14 cellular contexts compared by ENCODE assay signal in genomic region chr18:12409466-12409865, GRCh38. TPM values are rescaled to one million over a fixed set of nuclear protein-coding genes. Genes with fewer than 3 reads are reported as not detected.
DNase-seq lines count a peak whose midpoint lies in the region; ATAC-seq, FAIRE-seq and TF ChIP-seq lines count a peak whose summit lies in the region.
"Had no signal": no experiment of that assay in that cellular context is flagged by ENCODE, and none has a peak within 500 bp of the region (broad histone marks: within the 10 kb centered on the region; RNA-seq: fewer than 3 reads in every experiment).

No MANE protein-coding gene starts in this region.

- H3K4me1 ChIP-seq in DOHH2 (ENCODE audit: control insufficient read depth, low read length), result peaks cover 46% of the 10 kb centered on the region
- peaks cover 12% of the 10 kb centered on the region for H3K4me1 ChIP-seq in Karpas-422 (ENCODE audit: low read length)
- H3K4me1 ChIP-seq in K562 (replicated peaks in 1 of 2; ENCODE audit: control insufficient read depth in 2 of 2, insufficient read depth in 2 of 2, low read length in 2 of 2), result peaks cover 28 to 40% of the 10 kb centered on the region in 2 experiments; a peak in 4 of 5 replicates
- H3K4me1 ChIP-seq in osteoblast (ENCODE audit: insufficient read depth, low read length), result peaks cover 10% of the 10 kb centered on the region
- H3K4me1 ChIP-seq: prostate gland had no signal

- POLR2A ChIA-PET in K562 (lab: Yijun Ruan, JAX), result interaction anchor here (1.0 kb wide), 1 partner anchor 284 kb away, joined by 3 read pairs; no protein-coding TSS in a partner anchor

- no TSS peak for BruUV-seq in K562 (replicated peaks; lab: Mats Ljungman, UMichigan)

- no peak for TF ChIP-seq POLR2A in K562 (conservative IDR thresholded peaks at IDR 0.05)

- no peak for TF ChIP-seq RAD21 in K562 (CRISPR knock-in tag; conservative IDR thresholded peaks at IDR 0.05 in 1 of 2, IDR thresholded peaks at IDR 0.05 in 1 of 2)

- H3F3A ChIP-seq in DOHH2 (ENCODE audit: control insufficient read depth, insufficient read depth), result 0 out of 2 replicates have a peak, but pooled peaks cover 3% of the 10 kb centered on the region

- no peaks in the 10 kb centered on the region for H3K9me2 ChIP-seq in DOHH2 (replicated peaks; ENCODE audit: control insufficient read depth, low read length)
- H3K9me2 ChIP-seq in Karpas-422 (replicated peaks; ENCODE audit: insufficient read depth, low read length), result no peaks in the 10 kb centered on the region

- intact Hi-C loops in K562 (cut with micrococcal nuclease), result no loop called here

- DNase-seq in Karpas-422, result no peak
- DNase-seq in K562 (ENCODE audit: extremely low read depth in 1 of 4, low spot score in 3 of 4), result peak in 1 of 4 experiments; percentile 4
- DNase-seq in osteoblast (ENCODE audit: insufficient read length, low spot score, missing footprints), result peak; percentile 87
- DNase-seq in SIG-M5 (lab: John Stamatoyannopoulos, UW), result no peak
- DNase-seq in amniotic stem cell (lab: John Stamatoyannopoulos, UW), result no peak
- DNase-seq: activated CD8-positive, alpha-beta T cell treated with anti-CD3 and anti-CD28 coated beads for 36 hours; CD8-positive, alpha-beta memory T cell; esophagus squamous epithelium; stimulated activated CD4-positive, alpha-beta T cell treated with anti-CD3 and anti-CD28 coated beads, Interleukin-4, amount 100 ng/mL, for 4 hours; stimulated activated naive CD4-positive, alpha-beta T cell had no signal

- H3K9me3 ChIP-seq in DOHH2 (ENCODE audit: control insufficient read depth, insufficient read depth, low read length) (no peaks in the 10 kb centered on the region), Karpas-422 (ENCODE audit: low read length) (no peaks in the 10 kb centered on the region), K562 (replicated peaks; ENCODE audit: control insufficient read depth, insufficient read depth, low read depth, low read length) (no peaks in the 10 kb centered on the region), osteoblast (ENCODE audit: low read depth, low read length) (no peaks in the 10 kb centered on the region)
- H3K9me3 ChIP-seq: esophagus squamous epithelium, prostate gland had no signal

- ATAC-seq in K562 (no peak), GM21619 (IDR thresholded peaks at IDR 0.05; ENCODE audit: unreplicated experiment) (no peak)
- ATAC-seq: activated CD8-positive, alpha-beta T cell treated with anti-CD3 and anti-CD28 coated beads for 36 hours had no signal

- H3K9ac ChIP-seq in Karpas-422 (ENCODE audit: low read length) (0 out of 2 replicates have a peak overlapping the region, but pooled peaks have one; percentile 21), K562 (ENCODE audit: insufficient read depth in 1 of 2, low read depth in 2 of 2, low read length in 2 of 2) (no peak overlapping the region)

- FAIRE-seq in K562 (lab: Jason Lieb, UNC), result peak; percentile 29

- H3K79me2 ChIP-seq in DOHH2 (ENCODE audit: control insufficient read depth, low read length) (peaks cover 68% of the 10 kb centered on the region), Karpas-422 (ENCODE audit: low read length) (peaks cover 37% of the 10 kb centered on the region), K562 (ENCODE audit: control insufficient read depth, insufficient read depth, low read length) (peaks cover 17% of the 10 kb centered on the region), osteoblast (ENCODE audit: insufficient read depth, low read length) (peaks cover 46% of the 10 kb centered on the region)

- no peak overlapping the region for H2AFZ ChIP-seq in Karpas-422 (ENCODE audit: low read length)
- no peak overlapping the region for H2AFZ ChIP-seq in K562 (ENCODE audit: low read depth, low read length)
- no peak overlapping the region for H2AFZ ChIP-seq in osteoblast (ENCODE audit: low read length)

- H3K36me3 ChIP-seq in DOHH2 (ENCODE audit: control insufficient read depth, low read length), result peaks cover 34% of the 10 kb centered on the region
- H3K36me3 ChIP-seq in Karpas-422 (ENCODE audit: insufficient read depth, low read length), result no peaks in the 10 kb centered on the region
- H3K36me3 ChIP-seq in K562 (ENCODE audit: control insufficient read depth, insufficient read depth, low read length), result no peaks in the 10 kb centered on the region
- no peaks in the 10 kb centered on the region for H3K36me3 ChIP-seq in osteoblast (ENCODE audit: insufficient read depth, low read length)
- H3K36me3 ChIP-seq: esophagus squamous epithelium, prostate gland had no signal

- CTCF ChIA-PET in K562 (lab: Yijun Ruan, JAX; ENCODE audit: low intra/inter-chr PET ratio), result no interaction called here

- no peaks in the 10 kb centered on the region for H3K9me1 ChIP-seq in K562 (ENCODE audit: control insufficient read depth, insufficient read depth, low read length)

- H4K20me1 ChIP-seq in DOHH2 (ENCODE audit: control insufficient read depth, insufficient read depth, low read depth, low read length), result peaks cover 4% of the 10 kb centered on the region; the same call in 1 of the 2 replicates
- H4K20me1 ChIP-seq in Karpas-422 (ENCODE audit: insufficient read depth, low read depth, low read length), result no peaks in the 10 kb centered on the region
- H4K20me1 ChIP-seq in K562 (replicated peaks; ENCODE audit: control insufficient read depth, insufficient read depth, low read length), result no peaks in the 10 kb centered on the region
- H4K20me1 ChIP-seq in osteoblast (ENCODE audit: insufficient read depth, low read length), result peaks cover 7% of the 10 kb centered on the region

- H3K27ac ChIP-seq in DOHH2 (ENCODE audit: low read depth, low read length) (peak overlapping the region; percentile 49; the same call in 1 of the 2 replicates), Karpas-422 (ENCODE audit: low read length) (no peak overlapping the region), K562 (ENCODE audit: extremely low read depth, low read depth, low read length) (no peak overlapping the region), osteoblast (ENCODE audit: low read depth, low read length) (peak overlapping the region; percentile 15)
- H3K27ac ChIP-seq: coronary artery, esophagus squamous epithelium, prostate gland had no signal

- 59% methylated on average over 3 of the region's 3 CpGs for WGBS in K562 (ENCODE audit: insufficient coverage, low coverage, missing lambda C conversion rate)

- in situ Hi-C loops in K562 (cut with MboI), result no loop called here

- peak overlapping the region; percentile 84 for H3K4me3 ChIP-seq in DOHH2 (ENCODE audit: low read length)
- H3K4me3 ChIP-seq in Karpas-422 (ENCODE audit: low read length), result no peak overlapping the region
- H3K4me3 ChIP-seq in K562, result no peak overlapping the region
- no peak overlapping the region for H3K4me3 ChIP-seq in osteoblast (ENCODE audit: insufficient read depth, low read length)
- H3K4me3 ChIP-seq: prostate gland had no signal

- H3K4me2 ChIP-seq in DOHH2 (ENCODE audit: low read length), result peak overlapping the region; percentile 92
- peak overlapping the region; percentile 72 for H3K4me2 ChIP-seq in Karpas-422 (ENCODE audit: low read depth, low read length, poor library complexity, severe bottlenecking)
- no peak overlapping the region for H3K4me2 ChIP-seq in K562 (ENCODE audit: insufficient read depth, low read length)
- peak overlapping the region; percentile 98 for H3K4me2 ChIP-seq in osteoblast (ENCODE audit: insufficient read depth, low read length)

- TF ChIP-seq EP300 in K562 (IDR thresholded peaks at IDR 0.05; ENCODE audit: low read length), result no peak

- no peak for TF ChIP-seq CTCF in DOHH2 (IDR thresholded peaks at IDR 0.05; ENCODE audit: low read depth, low read length, poor library complexity, severe bottlenecking)
- TF ChIP-seq CTCF in K562 (IDR thresholded peaks at IDR 0.05 in 2 of 3, conservative IDR thresholded peaks at IDR 0.05 in 1 of 3; ENCODE audit: insufficient read depth in 2 of 3, low read depth in 1 of 3, low read length in 3 of 3), result no peak
- TF ChIP-seq CTCF in osteoblast (IDR thresholded peaks at IDR 0.05; ENCODE audit: extremely low read depth, low read depth, low read length), result no peak

- H3K27me3 ChIP-seq in DOHH2 (ENCODE audit: control insufficient read depth, low read length) (peaks cover 24% of the 10 kb centered on the region), Karpas-422 (ENCODE audit: low read length) (no peaks in the 10 kb centered on the region), K562 (ENCODE audit: control insufficient read depth in 2 of 2, insufficient read depth in 2 of 2, low read length in 2 of 2) (peaks cover 3 to 4% of the 10 kb centered on the region in 2 experiments; a peak in 2 of 5 replicates), osteoblast (ENCODE audit: insufficient read depth, low read length) (no peaks in the 10 kb centered on the region)

RNA-seq across cellular contexts. Expression of gene PRELID3A, which starts 1.7 kb away (rescaled TPM):
- 2.3 and 5.6 TPM in 2 replicates for total RNA-seq in Karpas-422 (2014; rRNA removed; shearing (Covaris generic); ENCODE audit: low replicate concordance)
- 32.0 and 35.2 TPM in 2 replicates for total RNA-seq in K562 (2011; cell fraction: chromatin; rRNA removed; ENCODE audit: low replicate concordance)
- 13.5 and 15.5 TPM in 2 replicates for total RNA-seq in K562 (2011; cell fraction: nucleolus; rRNA removed)
- total RNA-seq in K562 (2011; cell fraction: nucleoplasm; rRNA removed), result 12.5 and 14.7 TPM in 2 replicates
- 5.3 and 5.4 TPM in 2 replicates for total RNA-seq in K562 (2014; rRNA removed)
- 5.4 and 5.8 TPM in 2 replicates for total RNA-seq in K562 (2014; rRNA removed; fragmentation: Illumina TruSeq; extraction: Trizol)
- 5.4 and 6.6 TPM in 2 replicates for total RNA-seq in K562 (2015; rRNA removed; fragmentation: Illumina TruSeq; extraction: Trizol)
- 4.8 and 7.3 TPM in 2 replicates for total RNA-seq in K562 (2021)
- polyA plus RNA-seq in K562 (2011; rRNA removed), result 5.7 and 6.2 TPM in 2 replicates
- 3.5 and 4.1 TPM in 2 replicates for polyA plus RNA-seq in K562 (2011; cell fraction: cytosol; rRNA removed)
- 14.6 and 16.9 TPM in 2 replicates for polyA plus RNA-seq in K562 (2011; cell fraction: nucleus; rRNA removed)
- polyA plus RNA-seq in K562 (2012), result 5.3 and 5.4 TPM in 2 replicates
- polyA plus RNA-seq in K562 (2014; fragmentation: Illumina TruSeq; extraction: Trizol), result 5.1 and 5.4 TPM in 2 replicates
- polyA plus RNA-seq in K562 (2014; fragmentation: Nextera tagmentation; extraction: Ambion mirVana), result under 1 TPM; 0.14 to 0.32 TPM
- polyA plus RNA-seq in K562 (2014; rRNA removed), result 7.8 and 14.3 TPM in 2 replicates
- 2.5 and 3.4 TPM in 2 replicates for polyA minus RNA-seq in K562 (2011; rRNA and poly(A)+ RNA removed)
- polyA minus RNA-seq in K562 (2011; cell fraction: cytosol; rRNA and poly(A)+ RNA removed), result 1.8 and 2.6 TPM in 2 replicates
- 3.0 and 5.0 TPM in 2 replicates for polyA minus RNA-seq in K562 (2011; cell fraction: nucleus; rRNA and poly(A)+ RNA removed)
- total RNA-seq in osteoblast, result 4.4 and 5.8 TPM in 2 replicates
- polyA plus RNA-seq: CD8-positive, alpha-beta memory T cell had no signal

RNA-seq across cellular contexts. Expression of gene AFG3L2, which starts 32.4 kb away (rescaled TPM):
- 34.2 and 48.8 TPM in 2 replicates for total RNA-seq in Karpas-422 (2014; rRNA removed; shearing (Covaris generic); ENCODE audit: low replicate concordance)
- total RNA-seq in K562 (2011; cell fraction: chromatin; rRNA removed; ENCODE audit: low replicate concordance), result 77.0 and 155 TPM in 2 replicates
- total RNA-seq in K562 (2011; cell fraction: nucleolus; rRNA removed), result 51.5 and 52.8 TPM in 2 replicates
- 70.2 and 77.7 TPM in 2 replicates for total RNA-seq in K562 (2011; cell fraction: nucleoplasm; rRNA removed)
- total RNA-seq in K562 (2014; rRNA removed), result 87.1 and 99.4 TPM in 2 replicates
- total RNA-seq in K562 (2014; rRNA removed; fragmentation: Illumina TruSeq; extraction: Trizol), result 109 and 115 TPM in 2 replicates
- total RNA-seq in K562 (2015; rRNA removed; fragmentation: Illumina TruSeq; extraction: Trizol), result 94.4 and 97.2 TPM in 2 replicates
- 86.4 and 96.5 TPM in 2 replicates for total RNA-seq in K562 (2021)
- polyA plus RNA-seq in K562 (2011; rRNA removed), result 61.3 and 82.2 TPM in 2 replicates
- 33.6 and 43.6 TPM in 2 replicates for polyA plus RNA-seq in K562 (2011; cell fraction: cytosol; rRNA removed)
- 38.1 and 46.6 TPM in 2 replicates for polyA plus RNA-seq in K562 (2011; cell fraction: nucleus; rRNA removed)
- polyA plus RNA-seq in K562 (2012), result 47.9 and 71.2 TPM in 2 replicates
- polyA plus RNA-seq in K562 (2014; fragmentation: Illumina TruSeq; extraction: Trizol), result 79.0 and 84.0 TPM in 2 replicates
- polyA plus RNA-seq in K562 (2014; fragmentation: Nextera tagmentation; extraction: Ambion mirVana), result 10 to 100 TPM; 24.1 to 25.6 TPM
- polyA plus RNA-seq in K562 (2014; rRNA removed), result 76.8 and 80.5 TPM in 2 replicates
- 103 and 111 TPM in 2 replicates for polyA minus RNA-seq in K562 (2011; rRNA and poly(A)+ RNA removed)
- 40.6 and 55.4 TPM in 2 replicates for polyA minus RNA-seq in K562 (2011; cell fraction: cytosol; rRNA and poly(A)+ RNA removed)
- 30.3 and 46.5 TPM in 2 replicates for polyA minus RNA-seq in K562 (2011; cell fraction: nucleus; rRNA and poly(A)+ RNA removed)
- 61.9 and 65.5 TPM in 2 replicates for total RNA-seq in osteoblast

Comparison
In these comparisons a context has a peak if more than half of its experiments do, and no peak if none do; other contexts are left out.
1. H3K27ac ChIP-seq: peak in DOHH2 (single experiment) and osteoblast (single experiment); none in Karpas-422 (single experiment) and K562 (single experiment).